Comparison of ENCODE assay signal across 19 cellular contexts in the genomic region with DNA sequence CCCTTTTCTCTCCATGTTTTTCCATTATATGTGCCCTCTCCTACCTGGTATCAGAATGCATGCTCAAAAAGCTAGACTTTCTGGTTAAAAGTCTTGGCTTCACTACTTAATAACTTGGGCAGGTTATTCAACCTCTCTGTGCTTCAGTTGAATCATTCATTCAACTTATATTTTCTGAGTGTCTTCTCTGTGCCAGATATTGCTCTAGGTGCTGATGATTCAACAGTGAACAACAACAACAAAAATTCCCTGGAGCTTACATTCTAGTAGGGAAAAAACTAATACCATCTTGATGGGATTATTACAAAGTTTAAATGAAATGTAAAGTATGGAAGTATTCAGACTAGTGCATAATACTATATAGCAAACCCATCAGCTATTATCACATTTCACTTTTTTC. TPM values are rescaled to one million over a fixed set of nuclear protein-coding genes. Genes with fewer than 3 reads are reported as not detected.
DNase-seq lines count a peak whose midpoint lies in the region; ATAC-seq and TF ChIP-seq lines count a peak whose summit lies in the region.
"Had no signal": no experiment of that assay in that cellular context is flagged by ENCODE, and none has a peak within 500 bp of the region (broad histone marks: within the 10 kb centered on the region; RNA-seq: fewer than 3 reads in every experiment).

No MANE protein-coding gene starts in this region.

- no peaks in the 10 kb centered on the region for H3K9me2 ChIP-seq in Karpas-422 (replicated peaks; ENCODE audit: insufficient read depth, low read length)

- H2AFZ ChIP-seq in Karpas-422 (ENCODE audit: low read length) (no peak overlapping the region), mammary epithelial cell (ENCODE audit: low read depth, low read length) (no peak overlapping the region)

- no peak for TF ChIP-seq CTCF in mammary epithelial cell (conservative IDR thresholded peaks at IDR 0.05 in 1 of 2, IDR thresholded peaks at IDR 0.05 in 1 of 2; ENCODE audit: extremely low read depth in 1 of 2, insufficient read depth in 1 of 2, low read depth in 1 of 2, low read length in 2 of 2)

- H3K27me3 Mint-ChIP-seq in activated naive CD4-positive, alpha-beta T cell treated with anti-CD3 and anti-CD28 coated beads, Interleukin-2, amount 50 U/mL, for 24 hours = no peaks in the 10 kb centered on the region
- H3K27me3 Mint-ChIP-seq in activated naive CD4-positive, alpha-beta T cell treated with anti-CD3 and anti-CD28 coated beads, Interleukin-2, amount 10 ng/mL, durations not matched to agents 7 days and 5 days = no peaks in the 10 kb centered on the region

- no peak for ATAC-seq in stimulated activated effector memory CD8-positive, alpha-beta T cell treated with anti-CD3 and anti-CD28 coated beads, Interleukin-12 subunit alpha, Interleukin-12 subunit beta, amount 100 ng/mL, for 72 hours
- no peak for ATAC-seq in GM18868 (IDR thresholded peaks at IDR 0.05; ENCODE audit: unreplicated experiment)
- no peak for ATAC-seq in HG03045 (IDR thresholded peaks at IDR 0.05; ENCODE audit: unreplicated experiment)
- ATAC-seq in HG03175 (IDR thresholded peaks at IDR 0.05; ENCODE audit: unreplicated experiment) = no peak
- ATAC-seq: SK-N-SH treated with all-trans-retinoic acid at 6 μM for 48 hours, upper lobe of right lung had no signal

- no peaks in the 10 kb centered on the region for H4K20me1 ChIP-seq in Karpas-422 (ENCODE audit: insufficient read depth, low read depth, low read length)
- H4K20me1 ChIP-seq in mammary epithelial cell (ENCODE audit: insufficient read depth, low read length) = no peaks in the 10 kb centered on the region

- DNase-seq in activated naive CD4-positive, alpha-beta T cell treated with anti-CD3 and anti-CD28 coated beads, Interleukin-2, amount 10 ng/mL, durations not matched to agents 7 days and 5 days = no peak
- DNase-seq in Karpas-422 = no peak
- peak; percentile 32 for DNase-seq in mammary epithelial cell
- DNase-seq in stimulated activated effector memory CD8-positive, alpha-beta T cell treated with anti-CD3 and anti-CD28 coated beads, Interleukin-12 subunit alpha, Interleukin-12 subunit beta, amount 100 ng/mL, for 72 hours (ENCODE audit: low spot score in 2 of 2) = no peak
- DNase-seq: activated naive CD4-positive, alpha-beta T cell treated with anti-CD3 and anti-CD28 coated beads, Interleukin-2, amount 50 U/mL, for 16 hours; activated T-cell treated with anti-CD3 and anti-CD28 coated beads, Interleukin-2, amount 50 U/mL, for 1 hour; head of caudate nucleus; IMR-90; NCI-H446 treated with DMSO at 0.1 percent for 48 hours; nucleus accumbens; upper lobe of right lung had no signal

- H3K9me3 ChIP-seq in Karpas-422 (ENCODE audit: low read length) (no peaks in the 10 kb centered on the region), mammary epithelial cell (replicated peaks; ENCODE audit: insufficient read depth, low read length) (no peaks in the 10 kb centered on the region)
- H3K9me3 ChIP-seq: HAP-1, upper lobe of right lung had no signal

- dilution Hi-C loops in mammary epithelial cell (cut with HindIII; ENCODE audit: low sequenced_read_pairs) = no loop called here

- H3K9ac ChIP-seq in Karpas-422 (ENCODE audit: low read length) (no peak overlapping the region), mammary epithelial cell (ENCODE audit: insufficient read depth, low read length) (no peak overlapping the region)

- intact Hi-C loops in mammary epithelial cell (cut with micrococcal nuclease) = no loop called here

- peaks cover 87% of the 10 kb centered on the region for H3K79me2 ChIP-seq in Karpas-422 (ENCODE audit: low read length)
- H3K79me2 ChIP-seq in mammary epithelial cell (ENCODE audit: insufficient read depth, low read length) = peaks cover 29% of the 10 kb centered on the region

- peaks cover 8% of the 10 kb centered on the region for H3K36me3 ChIP-seq in Karpas-422 (ENCODE audit: insufficient read depth, low read length)
- no peaks in the 10 kb centered on the region for H3K36me3 ChIP-seq in mammary epithelial cell (ENCODE audit: insufficient read depth, low read length)
- H3K36me3 ChIP-seq: HAP-1 had no signal

- H3K27me3 ChIP-seq in Karpas-422 (ENCODE audit: low read length) (no peaks in the 10 kb centered on the region), mammary epithelial cell (ENCODE audit: insufficient read depth, low read length) (no peaks in the 10 kb centered on the region)
- H3K27me3 ChIP-seq: upper lobe of right lung had no signal

- CTCF ChIA-PET in activated naive CD4-positive, alpha-beta T cell treated with anti-CD3 and anti-CD28 coated beads, Interleukin-2, amount 10 ng/mL, durations not matched to agents 7 days and 5 days (lab: Charles Lee) = interaction anchor here (2.1 kb wide), 1 partner anchor 163 kb away, joined by 11 read pairs; no protein-coding TSS in a partner anchor
- CTCF ChIA-PET in mammary epithelial cell (lab: Charles Lee; ENCODE audit: low non-redundant PET) = no interaction called here

- peaks cover 35% of the 10 kb centered on the region for H3K4me1 ChIP-seq in Karpas-422 (ENCODE audit: low read length)
- H3K4me1 ChIP-seq in mammary epithelial cell (ENCODE audit: insufficient read depth, low read length) = peaks cover 17% of the 10 kb centered on the region
- H3K4me1 ChIP-seq: upper lobe of right lung had no signal

- peak overlapping the region; percentile 91 for H3K27ac Mint-ChIP-seq in activated naive CD4-positive, alpha-beta T cell treated with anti-CD3 and anti-CD28 coated beads, Interleukin-2, amount 50 U/mL, for 24 hours
- no peak overlapping the region for H3K27ac Mint-ChIP-seq in activated naive CD4-positive, alpha-beta T cell treated with anti-CD3 and anti-CD28 coated beads, Interleukin-2, amount 10 ng/mL, durations not matched to agents 7 days and 5 days
- H3K27ac Mint-ChIP-seq in stimulated activated effector memory CD8-positive, alpha-beta T cell treated with anti-CD3 and anti-CD28 coated beads, Interleukin-12 subunit alpha, Interleukin-12 subunit beta, amount 100 ng/mL, for 72 hours = peak overlapping the region; percentile 29
- H3K27ac Mint-ChIP-seq: T-helper 2 cell treated with Interferon-gamma antibody and Interleukin-4, amounts not matched to agents 5 μg/mL and 100 μg/mL, for 36 hours had no signal

- peak overlapping the region; percentile 12; the same call in 1 of the 2 replicates for H3K27ac ChIP-seq in Karpas-422 (ENCODE audit: low read length)
- H3K27ac ChIP-seq in mammary epithelial cell (ENCODE audit: insufficient read depth, low read depth, low read length) = no peak overlapping the region
- H3K27ac ChIP-seq: upper lobe of right lung had no signal

- BruUV-seq in mammary epithelial cell (replicated peaks; lab: Mats Ljungman, UMichigan) = no TSS peak

- peaks cover 1% of the 10 kb centered on the region for H3K36me3 Mint-ChIP-seq in activated naive CD4-positive, alpha-beta T cell treated with anti-CD3 and anti-CD28 coated beads, Interleukin-2, amount 50 U/mL, for 24 hours
- peaks cover 41% of the 10 kb centered on the region for H3K36me3 Mint-ChIP-seq in activated naive CD4-positive, alpha-beta T cell treated with anti-CD3 and anti-CD28 coated beads, Interleukin-2, amount 10 ng/mL, durations not matched to agents 7 days and 5 days
- H3K36me3 Mint-ChIP-seq in stimulated activated effector memory CD8-positive, alpha-beta T cell treated with anti-CD3 and anti-CD28 coated beads, Interleukin-12 subunit alpha, Interleukin-12 subunit beta, amount 100 ng/mL, for 72 hours = peaks cover 63% of the 10 kb centered on the region

- H3K4me3 ChIP-seq in Karpas-422 (ENCODE audit: low read length) = no peak overlapping the region
- no peak overlapping the region for H3K4me3 ChIP-seq in mammary epithelial cell (replicated peaks in 1 of 3; ENCODE audit: insufficient read depth in 1 of 3, low read depth in 2 of 3, low read length in 3 of 3)
- H3K4me3 ChIP-seq: HAP-1, skin epidermis, upper lobe of right lung had no signal

- in situ Hi-C loops in mammary epithelial cell (cut with MboI; ENCODE audit: low sequenced_read_pairs in 2 of 2) = loop anchor here in 1 of 2 donors (10.0 kb wide), 1 partner anchor 159 kb away; no protein-coding TSS in a partner anchor

- no peaks in the 10 kb centered on the region for H3K9me3 Mint-ChIP-seq in activated naive CD4-positive, alpha-beta T cell treated with anti-CD3 and anti-CD28 coated beads, Interleukin-2, amount 50 U/mL, for 24 hours
- no peaks in the 10 kb centered on the region for H3K9me3 Mint-ChIP-seq in activated naive CD4-positive, alpha-beta T cell treated with anti-CD3 and anti-CD28 coated beads, Interleukin-2, amount 10 ng/mL, durations not matched to agents 7 days and 5 days
- H3K9me3 Mint-ChIP-seq in stimulated activated effector memory CD8-positive, alpha-beta T cell treated with anti-CD3 and anti-CD28 coated beads, Interleukin-12 subunit alpha, Interleukin-12 subunit beta, amount 100 ng/mL, for 72 hours = no peaks in the 10 kb centered on the region
- H3K9me3 Mint-ChIP-seq: T-helper 2 cell treated with Interferon-gamma antibody and Interleukin-4, amounts not matched to agents 5 μg/mL and 100 μg/mL, for 36 hours had no signal

- no peak overlapping the region for H3K4me3 Mint-ChIP-seq in activated naive CD4-positive, alpha-beta T cell treated with anti-CD3 and anti-CD28 coated beads, Interleukin-2, amount 50 U/mL, for 24 hours
- H3K4me3 Mint-ChIP-seq in activated naive CD4-positive, alpha-beta T cell treated with anti-CD3 and anti-CD28 coated beads, Interleukin-2, amount 10 ng/mL, durations not matched to agents 7 days and 5 days = no peak overlapping the region
- no peak overlapping the region for H3K4me3 Mint-ChIP-seq in stimulated activated effector memory CD8-positive, alpha-beta T cell treated with anti-CD3 and anti-CD28 coated beads, Interleukin-12 subunit alpha, Interleukin-12 subunit beta, amount 100 ng/mL, for 72 hours
- H3K4me3 Mint-ChIP-seq: T-helper 2 cell treated with Interferon-gamma antibody and Interleukin-4, amounts not matched to agents 5 μg/mL and 100 μg/mL, for 36 hours had no signal

- no peak overlapping the region for H3K4me2 ChIP-seq in Karpas-422 (ENCODE audit: low read depth, low read length, poor library complexity, severe bottlenecking)
- no peak overlapping the region for H3K4me2 ChIP-seq in mammary epithelial cell (ENCODE audit: insufficient read depth, low read depth, low read length)

- peaks cover 18% of the 10 kb centered on the region for H3K4me1 Mint-ChIP-seq in activated naive CD4-positive, alpha-beta T cell treated with anti-CD3 and anti-CD28 coated beads, Interleukin-2, amount 50 U/mL, for 24 hours
- peaks cover 41% of the 10 kb centered on the region for H3K4me1 Mint-ChIP-seq in activated naive CD4-positive, alpha-beta T cell treated with anti-CD3 and anti-CD28 coated beads, Interleukin-2, amount 10 ng/mL, durations not matched to agents 7 days and 5 days
- peaks cover 23% of the 10 kb centered on the region for H3K4me1 Mint-ChIP-seq in stimulated activated effector memory CD8-positive, alpha-beta T cell treated with anti-CD3 and anti-CD28 coated beads, Interleukin-12 subunit alpha, Interleukin-12 subunit beta, amount 100 ng/mL, for 72 hours

RNA-seq across cellular contexts. Expression of gene SOS1, which starts 55.2 kb away (rescaled TPM):
- 34.6 and 91.7 TPM in 2 replicates for total RNA-seq in Karpas-422 (2014; rRNA removed; shearing (Covaris generic); ENCODE audit: low replicate concordance)
- total RNA-seq in mammary epithelial cell = 10 to 100 TPM; 23.7 to 29.1 TPM
- 15.1 TPM for polyA plus RNA-seq in mammary epithelial cell
- 71.3 TPM for polyA minus RNA-seq in mammary epithelial cell
